In the genomic region with DNA sequence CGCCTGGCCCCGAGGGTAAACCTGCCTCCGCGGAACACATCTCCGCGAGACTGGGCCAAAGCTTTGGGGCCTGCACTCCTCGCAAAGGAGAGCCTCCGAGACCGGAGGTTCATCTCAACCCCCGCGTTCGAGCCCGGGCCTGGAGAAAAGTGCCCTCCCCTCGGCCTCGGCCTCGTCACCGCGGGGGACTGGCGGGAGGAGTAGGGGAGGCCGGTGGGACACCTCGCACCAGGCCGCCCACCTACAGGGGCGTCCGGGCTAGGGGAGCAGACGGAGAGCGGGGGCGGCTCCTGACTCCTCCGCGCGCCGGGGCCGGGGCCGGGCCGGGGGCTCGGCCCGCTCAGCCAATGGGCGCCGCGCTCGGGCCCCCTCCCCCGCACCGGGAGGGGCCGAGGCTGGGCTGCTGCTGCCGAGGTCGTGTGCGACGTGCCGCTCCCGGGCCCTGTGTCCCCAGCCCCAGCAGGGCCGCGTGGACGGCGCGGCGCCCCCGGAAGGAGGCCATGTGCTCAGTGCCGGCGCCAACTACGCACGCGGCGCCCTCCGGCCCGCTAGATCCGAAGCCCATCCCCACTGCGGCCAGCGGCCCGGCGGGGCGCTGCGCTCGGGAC, we compare ENCODE assay signal across 8 cellular contexts. TPM values are rescaled to one million over a fixed set of nuclear protein-coding genes. Genes with fewer than 3 reads are reported as not detected.
A peak's percentile ranks its signal among the peaks of the same experiment; 100 is the strongest.
DNase-seq lines count a peak whose midpoint lies in the region; ATAC-seq and TF ChIP-seq lines count a peak whose summit lies in the region.

No MANE protein-coding gene starts in this region.

- H3K4me1 ChIP-seq in hepatocyte (ENCODE audit: insufficient read depth): peaks cover 29% of the 10 kb centered on the region

- H3K36me3 ChIP-seq in hepatocyte (replicated peaks; ENCODE audit: insufficient read depth, low read depth): no peaks in the 10 kb centered on the region

- DNase-seq in EL (peak; percentile 76), HuH-7 (ENCODE audit: low spot score) (peak; percentile 84), T-helper 1 cell (peak; percentile 24 to 71 (median 44)), amygdala (lab: John Stamatoyannopoulos, UW) (peak in 34 of 56 donors; percentile 14 to 69 (median 50)), hepatocyte (ENCODE audit: low spot score) (peak; percentile 88), retinal pigment epithelial cell (ENCODE audit: low read depth) (no peak), AML-193 (lab: John Stamatoyannopoulos, UW) (no peak)

- H4K20me1 ChIP-seq in hepatocyte (ENCODE audit: insufficient read depth, poor library complexity, severe bottlenecking): peaks cover 50% of the 10 kb centered on the region

- no peaks in the 10 kb centered on the region for H3K27me3 ChIP-seq in hepatocyte

- no peak overlapping the region for H2AFZ ChIP-seq in hepatocyte

- H3K9me3 ChIP-seq in hepatocyte (ENCODE audit: low read depth): no peaks in the 10 kb centered on the region

- peak; percentile 43 for ATAC-seq in GM21526 (IDR thresholded peaks at IDR 0.05; ENCODE audit: low FRiP score, unreplicated experiment)

- WGBS in hepatocyte (ENCODE audit: low lambda C conversion rate, missing lambda C conversion rate): 2% methylated on average over 33 of the region's 72 CpGs

- H3K79me2 ChIP-seq in hepatocyte: peaks cover 54% of the 10 kb centered on the region

- H3K4me3 ChIP-seq in hepatocyte: peak overlapping the region; percentile 94
- H3K4me3 ChIP-seq in retinal pigment epithelial cell (ENCODE audit: low read length): peak overlapping the region; percentile 100

- H3K27ac ChIP-seq in hepatocyte: peak overlapping the region; percentile 94

- peak overlapping the region; percentile 82 for H3K4me2 ChIP-seq in hepatocyte

- TF ChIP-seq CTCF in hepatocyte (IDR thresholded peaks at IDR 0.05; ENCODE audit: poor library complexity): no peak
- no peak for TF ChIP-seq CTCF in retinal pigment epithelial cell (conservative IDR thresholded peaks at IDR 0.05; ENCODE audit: low read depth, low read length)

- no peaks in the 10 kb centered on the region for H3K9me2 ChIP-seq in hepatocyte (replicated peaks; ENCODE audit: insufficient read depth)

RNA-seq across cellular contexts. Expression of a gene that starts 0.7 kb away (rescaled TPM):
- 271 and 301 TPM in 2 replicates for total RNA-seq in hepatocyte
- 271 and 314 TPM in 2 replicates for polyA plus RNA-seq in hepatocyte

Comparison
In these comparisons a context has a peak if more than half of its experiments do, and no peak if none do; other contexts are left out.
1. DNase-seq: peak in EL (single experiment), HuH-7 (single experiment), T-helper 1 cell (5 of 5), amygdala (34 of 56) and hepatocyte (single experiment); none in retinal pigment epithelial cell (single experiment) and AML-193 (0 of 2).